In genomic region chr15:82047493-82048446, GRCh38 we compare ENCODE assay signal across 7 cellular contexts. TPM values are rescaled to one million over a fixed set of nuclear protein-coding genes. Genes with fewer than 3 reads are reported as not detected.
A peak's percentile ranks its signal among the peaks of the same experiment; 100 is the strongest.
DNase-seq lines count a peak whose midpoint lies in the region; ATAC-seq and TF ChIP-seq lines count a peak whose summit lies in the region.

No MANE protein-coding gene starts in this region.

- TF ChIP-seq POLR2A in breast epithelium (IDR thresholded peaks at IDR 0.05) = no peak

- intact Hi-C loops in breast epithelium (cut with DNase I; ENCODE audit: low total_unique reads) (no loop called here), left lung (cut with DNase I) (no loop called here)

- peak overlapping the region; percentile 73 to 88 (median 78) for H3K4me3 ChIP-seq in breast epithelium
- peak overlapping the region; percentile 79 to 84 for H3K4me3 ChIP-seq in left lung
- H3K4me3 ChIP-seq in subcutaneous abdominal adipose tissue (ENCODE audit: low read depth in 1 of 5, low read length in 5 of 5) = peak overlapping the region; percentile 63 to 91 (median 71)

- peak overlapping the region; percentile 85 to 91 for H3K27ac ChIP-seq in breast epithelium
- H3K27ac ChIP-seq in left lung = peak overlapping the region in 1 of 2 donors; percentile 37
- H3K27ac ChIP-seq in subcutaneous abdominal adipose tissue (ENCODE audit: low read depth, low read length) = no peak overlapping the region

- TF ChIP-seq EP300 in Ishikawa (IDR thresholded peaks at IDR 0.05; ENCODE audit: borderline replicate concordance) = no peak

- H3K9ac ChIP-seq in subcutaneous abdominal adipose tissue (ENCODE audit: low read length in 5 of 5) = peak overlapping the region in 3 of 5 donors; percentile 39 to 69 (median 42)

- DNase-seq in breast epithelium (ENCODE audit: low spot score in 2 of 2) (no peak), left lung (peak in 1 of 2 donors; percentile 49), SKM-1 treated with dmso at 0.1 percent for 144 hours (lab: John Stamatoyannopoulos, UW; ENCODE audit: unreplicated experiment) (no peak), NOMO-1 (lab: John Stamatoyannopoulos, UW; ENCODE audit: unreplicated experiment in 2 of 2) (no peak)

- TF ChIP-seq CTCF in breast epithelium (IDR thresholded peaks at IDR 0.05) (no peak), left lung (IDR thresholded peaks at IDR 0.05) (no peak)

- H3K4me1 ChIP-seq in breast epithelium (no peaks in the 10 kb centered on the region), left lung (peaks cover 0 to 27% of the 10 kb centered on the region in 2 donors), subcutaneous abdominal adipose tissue (ENCODE audit: control insufficient read depth in 5 of 5, insufficient read depth in 5 of 5, low read length in 5 of 5) (peaks cover 0 to 43% (median 30%) of the 10 kb centered on the region in 5 donors)

- no peaks in the 10 kb centered on the region for H3K36me3 ChIP-seq in breast epithelium
- peaks cover 0 to 4% of the 10 kb centered on the region in 2 donors for H3K36me3 ChIP-seq in left lung
- peaks cover 0 to 7% (median 0%) of the 10 kb centered on the region in 5 donors for H3K36me3 ChIP-seq in subcutaneous abdominal adipose tissue (ENCODE audit: control insufficient read depth in 5 of 5, insufficient read depth in 5 of 5, low read length in 5 of 5)

- ATAC-seq in GM19035 (IDR thresholded peaks at IDR 0.05; ENCODE audit: unreplicated experiment) (peak; percentile 1), left lung (no peak)

- H3K27me3 ChIP-seq in breast epithelium = no peaks in the 10 kb centered on the region
- peaks cover 0 to 52% of the 10 kb centered on the region in 2 donors for H3K27me3 ChIP-seq in left lung
- H3K27me3 ChIP-seq in subcutaneous abdominal adipose tissue (ENCODE audit: control insufficient read depth in 5 of 5, insufficient read depth in 4 of 5, low read length in 5 of 5) = peaks cover 0 to 14% (median 0%) of the 10 kb centered on the region in 5 donors

- H3K9me3 ChIP-seq in breast epithelium = no peaks in the 10 kb centered on the region
- no peaks in the 10 kb centered on the region for H3K9me3 ChIP-seq in left lung
- H3K9me3 ChIP-seq in subcutaneous abdominal adipose tissue (ENCODE audit: control insufficient read depth in 5 of 5, low read length in 5 of 5) = no peaks in the 10 kb centered on the region

- TF ChIP-seq RAD21 in Ishikawa (IDR thresholded peaks at IDR 0.05; ENCODE audit: low read depth) = no peak

TF ChIP-seq in Ishikawa, 13 proteins besides CTCF, POLR2A, EP300 and RAD21:
- no peak for TF ChIP-seq EGR1 (IDR thresholded peaks at IDR 0.05)
- TF ChIP-seq ZBTB7A (IDR thresholded peaks at IDR 0.05; ENCODE audit: low read depth) = no peak
- peak; percentile 66 for TF ChIP-seq MAX (IDR thresholded peaks at IDR 0.05)
- peak; percentile 77 for TF ChIP-seq REST (IDR thresholded peaks at IDR 0.05; ENCODE audit: low read depth)

RNA-seq across cellular contexts. Expression of gene MEX3B, which starts 2.0 kb away (rescaled TPM):
- total RNA-seq in breast epithelium (1 to 10 TPM in 2 of 3 donors, under 1 TPM in 1; 0.98 to 2.3 (median 2.2) TPM), left lung (1 to 10 TPM; 2.5 to 4.9 TPM)
